ENCODE assay signal across 16 cellular contexts in the genomic region with DNA sequence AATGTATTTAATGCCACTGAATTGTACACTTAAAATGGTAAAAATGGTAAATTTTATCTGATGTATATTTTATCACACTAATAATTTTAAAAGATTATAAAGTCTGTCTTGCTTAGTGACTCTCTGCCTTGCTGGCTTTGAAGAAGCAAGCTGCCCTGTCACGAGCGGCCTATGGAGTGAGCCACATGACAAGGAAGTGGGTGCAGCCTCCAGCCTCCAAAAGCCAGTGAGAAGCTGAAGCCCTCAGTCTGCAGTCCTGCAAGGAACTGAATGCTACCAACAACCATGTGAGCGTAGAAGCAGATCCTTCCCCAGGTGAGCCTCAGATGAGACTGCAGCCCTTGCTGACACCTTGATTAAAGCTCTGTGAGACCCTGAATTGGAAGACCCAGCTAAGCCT. TPM values are rescaled to one million over a fixed set of nuclear protein-coding genes. Genes with fewer than 3 reads are reported as not detected.
DNase-seq lines count a peak whose midpoint lies in the region; ATAC-seq and TF ChIP-seq lines count a peak whose summit lies in the region.
"Had no signal": no experiment of that assay in that cellular context is flagged by ENCODE, and none has a peak within 500 bp of the region (broad histone marks: within the 10 kb centered on the region; RNA-seq: fewer than 3 reads in every experiment).

No MANE protein-coding gene starts in this region.

- H3K79me2 ChIP-seq in H9 (ENCODE audit: insufficient read depth, low read length): no peaks in the 10 kb centered on the region

- H2BK5ac ChIP-seq in H9 (ENCODE audit: insufficient read length, low read length): no peak overlapping the region

- no peak for TF ChIP-seq CTCF in H9 (conservative IDR thresholded peaks at IDR 0.05)

- H4K91ac ChIP-seq in H9 (ENCODE audit: insufficient read length, low read depth, low read length): no peak overlapping the region

- no peak overlapping the region for H2BK15ac ChIP-seq in H9 (ENCODE audit: low read depth, low read length)

- no peaks in the 10 kb centered on the region for H3K9me3 ChIP-seq in H9 (ENCODE audit: control insufficient read depth, low read depth, low read length)

- H3K4me2 ChIP-seq in H9 (ENCODE audit: insufficient read depth, insufficient read length, low read length): no peak overlapping the region
- H3K4me2 ChIP-seq: BLaER1 treated with 17β-estradiol and CSF1 and Interleukin-3, amounts not matched to agents 10 nM and 100 nM had no signal

- H2BK12ac ChIP-seq in H9 (ENCODE audit: insufficient read length, low read depth, low read length): no peak overlapping the region

- DNase-seq in CD1c-positive myeloid dendritic cell (ENCODE audit: extremely low spot score) (peak; percentile 10), Kasumi-1 (lab: John Stamatoyannopoulos, UW) (peak; percentile 8 to 15), OCI-M1 (lab: John Stamatoyannopoulos, UW) (peak; percentile 60), left lobe of liver (ENCODE audit: low spot score) (no peak), AML-193 (lab: John Stamatoyannopoulos, UW) (no peak), DMS53 (lab: John Stamatoyannopoulos, UW) (no peak), H9 (no peak)
- DNase-seq in T-helper 2 cell treated with Interferon-gamma antibody and Interleukin-4, amounts not matched to agents 5 μg/mL and 100 μg/mL, for 36 hours (ENCODE audit: low spot score): no peak
- DNase-seq: 8988T; CD4-positive, CD25-positive, alpha-beta regulatory T cell; CD8-positive, alpha-beta memory T cell; COR-L47; DMS 273 treated with DMSO at 0.1 percent for 48 hours; GM23248 had no signal

- no peak overlapping the region for H3K27ac Mint-ChIP-seq in T-helper 2 cell treated with Interferon-gamma antibody and Interleukin-4, amounts not matched to agents 5 μg/mL and 100 μg/mL, for 36 hours
- no peak overlapping the region for H3K27ac Mint-ChIP-seq in H9
- H3K27ac Mint-ChIP-seq: B cell; CD4-positive, CD25-positive, alpha-beta regulatory T cell; CD8-positive, alpha-beta memory T cell had no signal

- no peak overlapping the region for H2AK5ac ChIP-seq in H9 (ENCODE audit: insufficient read length, low read length)

- no peak overlapping the region for H3K23ac ChIP-seq in H9 (ENCODE audit: insufficient read length, low read depth, low read length)

- no peak overlapping the region for H3K14ac ChIP-seq in H9 (ENCODE audit: insufficient read depth, low read length)

- no peaks in the 10 kb centered on the region for H3K27me3 ChIP-seq in H9 (ENCODE audit: insufficient read depth, low read length)
- H3K27me3 ChIP-seq: BLaER1 treated with 17β-estradiol and CSF1 and Interleukin-3, amounts not matched to agents 10 nM and 100 nM had no signal

- no peak overlapping the region for H2AFZ ChIP-seq in H9 (ENCODE audit: low read length)
- H2AFZ ChIP-seq: GM23248 had no signal

- H4K20me1 ChIP-seq in H9 (ENCODE audit: control insufficient read depth, insufficient read depth, insufficient read length): no peaks in the 10 kb centered on the region
- H4K20me1 ChIP-seq: BLaER1 treated with 17β-estradiol and CSF1 and Interleukin-3, amounts not matched to agents 10 nM and 100 nM had no signal

- no peak overlapping the region for H2BK120ac ChIP-seq in H9 (ENCODE audit: low read depth, low read length, poor library complexity, severe bottlenecking)

- no peaks in the 10 kb centered on the region for H3K36me3 Mint-ChIP-seq in T-helper 2 cell treated with Interferon-gamma antibody and Interleukin-4, amounts not matched to agents 5 μg/mL and 100 μg/mL, for 36 hours (ENCODE audit: low read depth)
- no peaks in the 10 kb centered on the region for H3K36me3 Mint-ChIP-seq in H9 (ENCODE audit: insufficient read depth in 1 of 3, low read depth in 3 of 3)
- H3K36me3 Mint-ChIP-seq: CD4-positive, CD25-positive, alpha-beta regulatory T cell; CD8-positive, alpha-beta memory T cell had no signal

- no peak overlapping the region for H3K4me3 Mint-ChIP-seq in T-helper 2 cell treated with Interferon-gamma antibody and Interleukin-4, amounts not matched to agents 5 μg/mL and 100 μg/mL, for 36 hours
- no peak overlapping the region for H3K4me3 Mint-ChIP-seq in H9
- H3K4me3 Mint-ChIP-seq: B cell; CD4-positive, CD25-positive, alpha-beta regulatory T cell; CD8-positive, alpha-beta memory T cell had no signal

- peak; percentile 30 for ATAC-seq in left lobe of liver

- H4K5ac ChIP-seq in H9 (ENCODE audit: insufficient read length, low read depth, low read length): no peak overlapping the region

- no CpG with 5 or more reads among the region's 3 CpGs for WGBS in H9 (ENCODE audit: extremely low coverage, insufficient read length, low lambda C conversion rate)

- no peak overlapping the region for H4K8ac ChIP-seq in H9 (replicated peaks; ENCODE audit: insufficient read length, low read depth, low read length)

- no peak overlapping the region for H3K56ac ChIP-seq in H9 (ENCODE audit: insufficient read length, low read depth, low read length)

- no peak overlapping the region for H3K18ac ChIP-seq in H9 (ENCODE audit: insufficient read length, low read depth, low read length)

- no peak overlapping the region for H3T11ph ChIP-seq in H9 (ENCODE audit: low read length)

- H3K4me1 Mint-ChIP-seq in T-helper 2 cell treated with Interferon-gamma antibody and Interleukin-4, amounts not matched to agents 5 μg/mL and 100 μg/mL, for 36 hours (ENCODE audit: low read depth): no peaks in the 10 kb centered on the region
- H3K4me1 Mint-ChIP-seq in H9: peaks cover 8% of the 10 kb centered on the region in 2 experiments
- H3K4me1 Mint-ChIP-seq: B cell; CD4-positive, CD25-positive, alpha-beta regulatory T cell; CD8-positive, alpha-beta memory T cell had no signal

- H3K4me1 ChIP-seq in H9 (ENCODE audit: insufficient read depth, low read length): peaks cover 3% of the 10 kb centered on the region; the same call in 1 of the 2 replicates

- peaks cover 18% of the 10 kb centered on the region for H3K9me3 Mint-ChIP-seq in T-helper 2 cell treated with Interferon-gamma antibody and Interleukin-4, amounts not matched to agents 5 μg/mL and 100 μg/mL, for 36 hours
- peaks cover 0 to 3% of the 10 kb centered on the region in 2 experiments; a peak in 4 of 5 replicates for H3K9me3 Mint-ChIP-seq in H9

- H3K4ac ChIP-seq in H9 (ENCODE audit: low read depth, low read length): no peak overlapping the region

- no peaks in the 10 kb centered on the region for H3K27me3 Mint-ChIP-seq in T-helper 2 cell treated with Interferon-gamma antibody and Interleukin-4, amounts not matched to agents 5 μg/mL and 100 μg/mL, for 36 hours (ENCODE audit: low read depth)
- H3K27me3 Mint-ChIP-seq in H9 (ENCODE audit: low read depth): no peaks in the 10 kb centered on the region; the same call in 1 of the 2 replicates
- H3K27me3 Mint-ChIP-seq: B cell had no signal

- H3K23me2 ChIP-seq in H9 (ENCODE audit: insufficient read length, low read depth, low read length, poor library complexity, severe bottlenecking): no peaks in the 10 kb centered on the region

- no peak overlapping the region for H3K27ac ChIP-seq in H9 (ENCODE audit: insufficient read length, low read depth, low read length)
- H3K27ac ChIP-seq: BLaER1 treated with 17β-estradiol and CSF1 and Interleukin-3, amounts not matched to agents 10 nM and 100 nM; GM23248 had no signal

- H2BK20ac ChIP-seq in H9 (ENCODE audit: low read depth, low read length, poor library complexity, severe bottlenecking): no peak overlapping the region

- no peak overlapping the region for H3K9ac ChIP-seq in H9 (ENCODE audit: extremely low read depth, insufficient read length, low read length)
- H3K9ac ChIP-seq: BLaER1 treated with 17β-estradiol and CSF1 and Interleukin-3, amounts not matched to agents 10 nM and 100 nM; GM23248 had no signal

- H3K79me1 ChIP-seq in H9 (ENCODE audit: insufficient read depth, low read depth, low read length, poor library complexity, severe bottlenecking): no peaks in the 10 kb centered on the region

RNA-seq across cellular contexts. Expression of a gene that starts 20.0 kb away (rescaled TPM):
- 50.1 TPM for total RNA-seq in left lobe of liver
- 46.8 and 50.5 TPM in 2 replicates for total RNA-seq in H9 (2021)

RNA-seq across cellular contexts. Expression of a gene that starts 38.7 kb away (rescaled TPM):
- total RNA-seq in left lobe of liver: 19.3 TPM
- 61.2 and 61.6 TPM in 2 replicates for total RNA-seq in H9 (2021)

Comparison
In these comparisons a context has a peak if more than half of its experiments do, and no peak if none do; other contexts are left out.
1. DNase-seq: peak in CD1c-positive myeloid dendritic cell (single experiment), Kasumi-1 (2 of 2) and OCI-M1 (single experiment); none in left lobe of liver (single experiment), T-helper 2 cell treated with Interferon-gamma antibody and Interleukin-4, amounts not matched to agents 5 μg/mL and 100 μg/mL, for 36 hours (single experiment), AML-193 (0 of 2), DMS53 (single experiment) and H9 (single experiment).